Comparison of ENCODE assay signal across 16 cellular contexts in genomic region chr5:172796306-172796705, GRCh38. TPM values are rescaled to one million over a fixed set of nuclear protein-coding genes. Genes with fewer than 3 reads are reported as not detected.
DNase-seq lines count a peak whose midpoint lies in the region; ATAC-seq and TF ChIP-seq lines count a peak whose summit lies in the region.
"Had no signal": no experiment of that assay in that cellular context is flagged by ENCODE, and none has a peak within 500 bp of the region (broad histone marks: within the 10 kb centered on the region; RNA-seq: fewer than 3 reads in every experiment).

No MANE protein-coding gene starts in this region.

- peak overlapping the region; percentile 58 for H2AFZ ChIP-seq in neural progenitor cell (replicated peaks)

- no peak overlapping the region for H3K4me2 ChIP-seq in neural progenitor cell

- H3K4me1 Mint-ChIP-seq in HFFc6 (ENCODE audit: low read depth) (peaks cover 86% of the 10 kb centered on the region), chondrocyte (ENCODE audit: low read depth) (peaks cover 85% of the 10 kb centered on the region), neural progenitor cell (peaks cover 4% of the 10 kb centered on the region)
- H3K4me1 Mint-ChIP-seq in activated T-cell treated with anti-CD3 and anti-CD28 coated beads, Interleukin-2, amount 50 U/mL, for 72 hours (ENCODE audit: low read depth) = peaks cover 26% of the 10 kb centered on the region

- no peak overlapping the region for H3K4me3 Mint-ChIP-seq in HFFc6
- no peak overlapping the region for H3K4me3 Mint-ChIP-seq in chondrocyte (ENCODE audit: unreplicated experiment)
- H3K4me3 Mint-ChIP-seq in neural progenitor cell = no peak overlapping the region
- no peak overlapping the region for H3K4me3 Mint-ChIP-seq in activated T-cell treated with anti-CD3 and anti-CD28 coated beads, Interleukin-2, amount 50 U/mL, for 72 hours
- H3K4me3 Mint-ChIP-seq: activated naive CD4-positive, alpha-beta T cell treated with anti-CD3 and anti-CD28 coated beads for 36 hours; stimulated activated effector memory CD8-positive, alpha-beta T cell treated with anti-CD3 and anti-CD28 coated beads, Interleukin-12 subunit alpha, Interleukin-12 subunit beta, amount 100 ng/mL, for 72 hours; T-helper 2 cell treated with Interferon-gamma antibody and Interleukin-4, amounts not matched to agents 5 μg/mL and 100 μg/mL, for 36 hours had no signal

- H3K27me3 ChIP-seq in neural progenitor cell (no peaks in the 10 kb centered on the region), tibial artery (no peaks in the 10 kb centered on the region)
- H3K27me3 ChIP-seq: BE2C had no signal

- no peak for TF ChIP-seq CTCF in HFFc6 (IDR thresholded peaks at IDR 0.05)
- TF ChIP-seq CTCF in chondrocyte (IDR thresholded peaks at IDR 0.05) = no peak
- no peak for TF ChIP-seq CTCF in neural progenitor cell (IDR thresholded peaks at IDR 0.05)
- TF ChIP-seq CTCF in tibial artery (IDR thresholded peaks at IDR 0.05) = no peak

- H3K9me3 Mint-ChIP-seq in HFFc6 = no peaks in the 10 kb centered on the region
- H3K9me3 Mint-ChIP-seq in chondrocyte (ENCODE audit: low read depth) = no peaks in the 10 kb centered on the region
- H3K9me3 Mint-ChIP-seq in neural progenitor cell = no peaks in the 10 kb centered on the region
- H3K9me3 Mint-ChIP-seq in activated T-cell treated with anti-CD3 and anti-CD28 coated beads, Interleukin-2, amount 50 U/mL, for 72 hours = no peaks in the 10 kb centered on the region
- H3K9me3 Mint-ChIP-seq: activated naive CD4-positive, alpha-beta T cell treated with anti-CD3 and anti-CD28 coated beads for 36 hours; stimulated activated effector memory CD8-positive, alpha-beta T cell treated with anti-CD3 and anti-CD28 coated beads, Interleukin-12 subunit alpha, Interleukin-12 subunit beta, amount 100 ng/mL, for 72 hours; T-helper 2 cell treated with Interferon-gamma antibody and Interleukin-4, amounts not matched to agents 5 μg/mL and 100 μg/mL, for 36 hours had no signal

- H3K36me3 ChIP-seq in neural progenitor cell (no peaks in the 10 kb centered on the region), tibial artery (no peaks in the 10 kb centered on the region)
- H3K36me3 ChIP-seq: BE2C had no signal

- no peak for ATAC-seq in activated T-cell treated with anti-CD3 and anti-CD28 coated beads, Interleukin-2, amount 50 U/mL, for 72 hours (replicated peaks in 1 of 2)
- no peak for ATAC-seq in GM21447 (IDR thresholded peaks at IDR 0.05; ENCODE audit: unreplicated experiment)
- ATAC-seq: stimulated activated effector memory CD8-positive, alpha-beta T cell treated with anti-CD3 and anti-CD28 coated beads, Interleukin-12 subunit alpha, Interleukin-12 subunit beta, amount 100 ng/mL, for 72 hours had no signal

- peak overlapping the region; percentile 89 for H3K27ac Mint-ChIP-seq in HFFc6
- peak overlapping the region; percentile 91 for H3K27ac Mint-ChIP-seq in chondrocyte (ENCODE audit: unreplicated experiment)
- no peak overlapping the region for H3K27ac Mint-ChIP-seq in neural progenitor cell
- H3K27ac Mint-ChIP-seq in activated T-cell treated with anti-CD3 and anti-CD28 coated beads, Interleukin-2, amount 50 U/mL, for 72 hours = no peak overlapping the region
- H3K27ac Mint-ChIP-seq: activated naive CD4-positive, alpha-beta T cell treated with anti-CD3 and anti-CD28 coated beads for 36 hours; stimulated activated effector memory CD8-positive, alpha-beta T cell treated with anti-CD3 and anti-CD28 coated beads, Interleukin-12 subunit alpha, Interleukin-12 subunit beta, amount 100 ng/mL, for 72 hours; T-helper 2 cell treated with Interferon-gamma antibody and Interleukin-4, amounts not matched to agents 5 μg/mL and 100 μg/mL, for 36 hours had no signal

- H3F3A ChIP-seq in neural progenitor cell (ENCODE audit: low read depth) = no peaks in the 10 kb centered on the region

- H3K27me3 Mint-ChIP-seq in HFFc6 (ENCODE audit: insufficient read depth) (peaks cover under 1% of the 10 kb centered on the region), chondrocyte (ENCODE audit: low read depth) (no peaks in the 10 kb centered on the region), neural progenitor cell (ENCODE audit: insufficient read depth, low read depth) (peaks cover 8% of the 10 kb centered on the region)
- no peaks in the 10 kb centered on the region for H3K27me3 Mint-ChIP-seq in activated T-cell treated with anti-CD3 and anti-CD28 coated beads, Interleukin-2, amount 50 U/mL, for 72 hours (ENCODE audit: low read depth)

- no peak for DNase-seq in HFFc6
- DNase-seq in chondrocyte (ENCODE audit: low spot score) = no peak
- DNase-seq in neural progenitor cell (ENCODE audit: low spot score) = no peak
- DNase-seq in tibial artery = peak in 1 of 2 donors; percentile 64
- no peak for DNase-seq in NCI-H226
- no peak for DNase-seq in activated T-cell treated with anti-CD3 and anti-CD28 coated beads, Interleukin-2, amount 50 U/mL, for 72 hours
- DNase-seq: activated CD4-positive, CD25-positive, alpha-beta regulatory T cell treated with anti-CD3 and anti-CD28 coated beads, Interleukin-2, amount 50 U/mL, for 72 hours; activated CD8-positive, alpha-beta memory T cell treated with anti-CD3 and anti-CD28 coated beads, Interleukin-2, amount 50 U/mL, for 4 hours; activated naive CD4-positive, alpha-beta T cell treated with anti-CD3 and anti-CD28 coated beads for 36 hours; BE2C; effector CD4-positive, alpha-beta T cell; NCI-H1105 treated with DMSO at 0.1 percent for 48 hours; SHP77 had no signal

- intact Hi-C loops in tibial artery (cut with DNase I; ENCODE audit: low total_unique reads) = no loop called here

- no peak overlapping the region for H3K27ac ChIP-seq in neural progenitor cell
- H3K27ac ChIP-seq in tibial artery = peak overlapping the region; percentile 87 to 90

- no peaks in the 10 kb centered on the region for H3K9me3 ChIP-seq in neural progenitor cell (ENCODE audit: low read depth)
- H3K9me3 ChIP-seq in tibial artery = no peaks in the 10 kb centered on the region
- H3K9me3 ChIP-seq: BE2C had no signal

- H3K9ac ChIP-seq in neural progenitor cell = no peak overlapping the region

- H4K20me1 ChIP-seq in neural progenitor cell (ENCODE audit: low read depth) = no peaks in the 10 kb centered on the region

- H3K4me1 ChIP-seq in neural progenitor cell (no peaks in the 10 kb centered on the region), tibial artery (peaks cover 6 to 95% (median 67%) of the 10 kb centered on the region in 4 donors)
- H3K4me1 ChIP-seq: BE2C had no signal

- H3K4me3 ChIP-seq in neural progenitor cell = no peak overlapping the region
- no peak overlapping the region for H3K4me3 ChIP-seq in tibial artery

- no peaks in the 10 kb centered on the region for H3K79me2 ChIP-seq in neural progenitor cell (ENCODE audit: low read depth)

- no peaks in the 10 kb centered on the region for H3K36me3 Mint-ChIP-seq in HFFc6 (ENCODE audit: low read depth)
- H3K36me3 Mint-ChIP-seq in chondrocyte (ENCODE audit: low read depth) = no peaks in the 10 kb centered on the region
- no peaks in the 10 kb centered on the region for H3K36me3 Mint-ChIP-seq in neural progenitor cell
- no peaks in the 10 kb centered on the region for H3K36me3 Mint-ChIP-seq in activated T-cell treated with anti-CD3 and anti-CD28 coated beads, Interleukin-2, amount 50 U/mL, for 72 hours (ENCODE audit: insufficient read depth in 2 of 2)
- H3K36me3 Mint-ChIP-seq: stimulated activated effector memory CD8-positive, alpha-beta T cell treated with anti-CD3 and anti-CD28 coated beads, Interleukin-12 subunit alpha, Interleukin-12 subunit beta, amount 100 ng/mL, for 72 hours had no signal

RNA-seq across cellular contexts. Expression of gene DUSP1, which starts 25.3 kb away (rescaled TPM):
- 100 to 1,000 TPM; 213 to 319 (median 307) TPM for total RNA-seq in HFFc6 (2021; fragmentation: NEBNext Ultra II Directional; extraction: Animal tissue kit (Norgen Biotek cat#: 25700))
- total RNA-seq in chondrocyte = 91.5 to 171 TPM (median 150 TPM) in 3 replicates
- total RNA-seq in neural progenitor cell (ENCODE audit: low replicate concordance) = 4.2 and 12.8 TPM in 2 replicates
- total RNA-seq in activated T-cell treated with anti-CD3 and anti-CD28 coated beads, Interleukin-2, amount 50 U/mL, for 72 hours = 10 to 100 TPM; 14.5 to 24.5 TPM

RNA-seq across cellular contexts. Expression of gene ERGIC1, which starts 37.7 kb away (rescaled TPM):
- 100 to 1,000 TPM; 240 to 276 (median 258) TPM for total RNA-seq in HFFc6 (2021; fragmentation: NEBNext Ultra II Directional; extraction: Animal tissue kit (Norgen Biotek cat#: 25700))
- 141 to 154 TPM (median 148 TPM) in 3 replicates for total RNA-seq in chondrocyte
- total RNA-seq in neural progenitor cell (ENCODE audit: low replicate concordance) = 28.7 and 50.8 TPM in 2 replicates
- 10 to 100 TPM; 66.3 to 69.3 TPM for total RNA-seq in activated T-cell treated with anti-CD3 and anti-CD28 coated beads, Interleukin-2, amount 50 U/mL, for 72 hours

Comparison
In these comparisons a context has a peak if more than half of its experiments do, and no peak if none do; other contexts are left out.
1. H3K27ac Mint-ChIP-seq: peak in HFFc6 (single experiment) and chondrocyte (single experiment); none in neural progenitor cell (single experiment) and activated T-cell treated with anti-CD3 and anti-CD28 coated beads, Interleukin-2, amount 50 U/mL, for 72 hours (single experiment).